ENCODE assay signal across 2 cellular contexts in the genomic region with DNA sequence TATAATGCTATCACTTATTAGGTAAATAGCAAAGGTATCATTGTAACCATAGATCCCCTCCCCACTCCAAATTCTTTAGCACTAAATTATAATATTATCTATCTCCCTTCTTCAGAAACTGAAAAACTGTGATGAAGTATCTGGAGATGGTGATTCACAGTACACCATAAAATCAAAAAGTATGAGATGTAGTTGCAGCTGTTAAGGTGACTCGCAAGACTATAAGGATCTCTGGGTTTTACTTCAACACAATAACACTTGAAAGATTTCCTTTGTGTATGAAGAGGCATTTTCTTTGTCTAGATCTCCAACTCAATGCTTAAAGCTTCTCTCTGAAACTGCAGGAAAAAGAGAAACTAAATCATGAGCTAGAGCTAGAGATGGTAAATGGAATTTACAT.
TF ChIP-seq lines count a peak whose summit lies in the region.

No MANE protein-coding gene starts in this region.

TF ChIP-seq in endothelial cell of umbilical vein, 7 proteins besides CTCF, POLR2A, EP300 and RAD21:
- TF ChIP-seq, protein P1, sequence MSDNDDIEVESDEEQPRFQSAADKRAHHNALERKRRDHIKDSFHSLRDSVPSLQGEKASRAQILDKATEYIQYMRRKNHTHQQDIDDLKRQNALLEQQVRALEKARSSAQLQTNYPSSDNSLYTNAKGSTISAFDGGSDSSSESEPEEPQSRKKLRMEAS (IDR thresholded peaks at IDR 0.05; ENCODE audit: insufficient read depth, insufficient read length) = no peak
- TF ChIP-seq EZH2 (IDR thresholded peaks at IDR 0.05; ENCODE audit: borderline replicate concordance, low read depth, low read length, severe bottlenecking) = no peak
- no peak for TF ChIP-seq GATA2 (IDR thresholded peaks at IDR 0.05; ENCODE audit: insufficient read depth, insufficient read length, low read depth, low read length)
- TF ChIP-seq FOS (IDR thresholded peaks at IDR 0.05; ENCODE audit: borderline replicate concordance, insufficient read depth, low read length) = peak; percentile 19
- no peak for TF ChIP-seq POLR2AphosphoS5 (IDR thresholded peaks at IDR 0.05; ENCODE audit: insufficient read depth, low read depth, low read length)

TF ChIP-seq in GM12891, 5 proteins besides CTCF, POLR2A, EP300 and RAD21:
- TF ChIP-seq POU2F2 (IDR thresholded peaks at IDR 0.05; ENCODE audit: low read depth, low read length) (no peak), POLR2AphosphoS5 (IDR thresholded peaks at IDR 0.05; ENCODE audit: low read depth, low read length) (no peak), SPI1 (IDR thresholded peaks at IDR 0.05; ENCODE audit: low read depth, low read length) (no peak)
